Comparison of ENCODE assay signal across 9 cellular contexts in genomic region chr19:18507727-18508440, GRCh38. TPM values are rescaled to one million over a fixed set of nuclear protein-coding genes. Genes with fewer than 3 reads are reported as not detected.
DNase-seq lines count a peak whose midpoint lies in the region; ATAC-seq and TF ChIP-seq lines count a peak whose summit lies in the region.
"Had no signal": no experiment of that assay in that cellular context is flagged by ENCODE, and none has a peak within 500 bp of the region (broad histone marks: within the 10 kb centered on the region; RNA-seq: fewer than 3 reads in every experiment).

No MANE protein-coding gene starts in this region.

- H3K4me1 Mint-ChIP-seq in activated naive CD4-positive, alpha-beta T cell treated with anti-CD3 and anti-CD28 coated beads, Interleukin-2, amount 10 ng/mL, durations not matched to agents 7 days and 5 days: peaks cover 50% of the 10 kb centered on the region
- peaks cover 14% of the 10 kb centered on the region for H3K4me1 Mint-ChIP-seq in mesothelial cell of epicardium

- H3K4me3 ChIP-seq in dorsolateral prefrontal cortex: peak overlapping the region in 1 of 59 donors; percentile 5
- no peak overlapping the region for H3K4me3 ChIP-seq in uterus

- no peaks in the 10 kb centered on the region for H3K36me3 ChIP-seq in uterus

- no peaks in the 10 kb centered on the region for H3K9me3 Mint-ChIP-seq in activated naive CD4-positive, alpha-beta T cell treated with anti-CD3 and anti-CD28 coated beads, Interleukin-2, amount 10 ng/mL, durations not matched to agents 7 days and 5 days
- H3K9me3 Mint-ChIP-seq in mesothelial cell of epicardium: no peaks in the 10 kb centered on the region

- no peaks in the 10 kb centered on the region for H3K27me3 Mint-ChIP-seq in activated naive CD4-positive, alpha-beta T cell treated with anti-CD3 and anti-CD28 coated beads, Interleukin-2, amount 10 ng/mL, durations not matched to agents 7 days and 5 days
- no peaks in the 10 kb centered on the region for H3K27me3 Mint-ChIP-seq in mesothelial cell of epicardium (ENCODE audit: low read depth)

- H3K27ac ChIP-seq in dorsolateral prefrontal cortex (peak overlapping the region in 58 of 59 donors; percentile 43 to 97 (median 81)), uterus (peak overlapping the region; percentile 38 to 62)

- H3K27me3 ChIP-seq in dorsolateral prefrontal cortex (no peaks in the 10 kb centered on the region), uterus (no peaks in the 10 kb centered on the region)

- no peaks in the 10 kb centered on the region for H3K9me3 ChIP-seq in uterus

- CTCF ChIA-PET in activated naive CD4-positive, alpha-beta T cell treated with anti-CD3 and anti-CD28 coated beads, Interleukin-2, amount 10 ng/mL, durations not matched to agents 7 days and 5 days (lab: Charles Lee): interaction anchor here (1.7 to 3.0 kb wide), 4 partner anchors 8 to 81 kb away, joined by 7 to 20 read pairs (median 10); partner anchors contain the start of genes ELL and REX1BD

- no peak for ATAC-seq in GM18511 (IDR thresholded peaks at IDR 0.05; ENCODE audit: unreplicated experiment)
- no peak for ATAC-seq in GM21528 (IDR thresholded peaks at IDR 0.05; ENCODE audit: low FRiP score, unreplicated experiment)

- no peak overlapping the region for H3K4me3 Mint-ChIP-seq in activated naive CD4-positive, alpha-beta T cell treated with anti-CD3 and anti-CD28 coated beads, Interleukin-2, amount 10 ng/mL, durations not matched to agents 7 days and 5 days
- H3K4me3 Mint-ChIP-seq in mesothelial cell of epicardium: no peak overlapping the region

- TF ChIP-seq POLR2A in uterus (IDR thresholded peaks at IDR 0.05): no peak

- intact Hi-C loops in dorsolateral prefrontal cortex (cut with DNase I) (no loop called here), uterus (cut with DNase I; ENCODE audit: low total_unique reads) (no loop called here)

- TF ChIP-seq CTCF in dorsolateral prefrontal cortex (IDR thresholded peaks at IDR 0.05 in 54 of 56, conservative IDR thresholded peaks at IDR 0.05 in 2 of 56; ENCODE audit: low read depth in 1 of 56, partially characterized antibody in 56 of 56) (no peak), mesothelial cell of epicardium (IDR thresholded peaks at IDR 0.05; ENCODE audit: unreplicated experiment) (no peak), uterus (IDR thresholded peaks at IDR 0.05) (peak in 1 of 4 experiments; percentile 17)

- peaks cover 2% of the 10 kb centered on the region for H3K36me3 Mint-ChIP-seq in activated naive CD4-positive, alpha-beta T cell treated with anti-CD3 and anti-CD28 coated beads, Interleukin-2, amount 10 ng/mL, durations not matched to agents 7 days and 5 days
- no peaks in the 10 kb centered on the region for H3K36me3 Mint-ChIP-seq in mesothelial cell of epicardium

- peak overlapping the region; percentile 71 for H3K27ac Mint-ChIP-seq in activated naive CD4-positive, alpha-beta T cell treated with anti-CD3 and anti-CD28 coated beads, Interleukin-2, amount 10 ng/mL, durations not matched to agents 7 days and 5 days
- peak overlapping the region; percentile 43 for H3K27ac Mint-ChIP-seq in mesothelial cell of epicardium

- peaks cover 0 to 22% of the 10 kb centered on the region in 2 donors for H3K4me1 ChIP-seq in uterus

- DNase-seq in activated naive CD4-positive, alpha-beta T cell treated with anti-CD3 and anti-CD28 coated beads, Interleukin-2, amount 10 ng/mL, durations not matched to agents 7 days and 5 days: no peak
- no peak for DNase-seq in activated naive CD4-positive, alpha-beta T cell treated with anti-CD3 and anti-CD28 coated beads, Interleukin-2, amount 50 U/mL, for 16 hours
- DNase-seq in dorsolateral prefrontal cortex (no peak), mesothelial cell of epicardium (ENCODE audit: low spot score in 2 of 2, unreplicated experiment in 2 of 2) (no peak), uterus (no peak)
- DNase-seq in effector CD8-positive, alpha-beta T cell (lab: John Stamatoyannopoulos, UW): no peak
- DNase-seq: NCI-H2081 treated with DMSO at 0.1 percent for 48 hours had no signal

RNA-seq across cellular contexts. Expression of gene ELL, which starts 14.0 kb away (rescaled TPM):
- 10 to 100 TPM in 119 of 120 experiments, 1 to 10 TPM in 1; 9.4 to 22.3 (median 15.4) TPM for total RNA-seq in dorsolateral prefrontal cortex
- total RNA-seq in mesothelial cell of epicardium: 16.4 to 19.2 TPM (median 18.7 TPM) in 3 replicates
- 10 to 100 TPM in 3 of 4 donors, 1 to 10 TPM in 1; 4.1 to 43.5 (median 21.7) TPM for total RNA-seq in uterus

RNA-seq across cellular contexts. Expression of gene FKBP8, which starts 35.5 kb away (rescaled TPM):
- total RNA-seq in dorsolateral prefrontal cortex (100 to 1,000 TPM; 391 to 680 (median 539) TPM), mesothelial cell of epicardium (245 to 250 TPM (median 247 TPM) in 3 replicates), uterus (100 to 1,000 TPM; 139 to 273 (median 205) TPM)

RNA-seq across cellular contexts. Expression of gene KXD1, which starts 49.8 kb away (rescaled TPM):
- total RNA-seq in dorsolateral prefrontal cortex (10 to 100 TPM; 46.5 to 90.8 (median 64.8) TPM), mesothelial cell of epicardium (79.7 to 82.2 TPM (median 80.3 TPM) in 3 replicates), uterus (100 to 1,000 TPM in 1 of 4 donors, 10 to 100 TPM in 3; 30.3 to 113 (median 82.5) TPM)
